In the genomic region with DNA sequence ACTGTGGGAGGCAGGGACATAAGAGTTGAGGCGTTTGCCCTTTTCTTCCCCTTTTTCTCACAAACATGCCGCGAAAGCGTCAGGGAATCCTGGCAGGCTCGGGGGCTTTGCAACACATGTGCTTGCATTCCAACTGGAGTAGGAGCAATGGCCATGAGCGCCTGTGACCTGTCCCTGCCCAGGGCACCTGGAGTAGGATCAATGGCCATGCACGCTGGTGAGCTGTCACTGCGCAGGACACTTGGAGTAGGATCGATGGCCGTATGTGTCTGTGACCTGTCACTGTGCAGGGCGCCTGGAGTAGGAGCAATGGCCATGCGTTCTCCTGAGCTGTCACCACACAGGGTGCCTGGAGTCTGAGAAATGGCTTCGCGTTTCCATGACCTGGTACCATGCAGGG, we compare ENCODE assay signal across 20 cellular contexts. TPM values are rescaled to one million over a fixed set of nuclear protein-coding genes. Genes with fewer than 3 reads are reported as not detected.
"Had no signal": no experiment of that assay in that cellular context is flagged by ENCODE, and none has a peak within 500 bp of the region (broad histone marks: within the 10 kb centered on the region; RNA-seq: fewer than 3 reads in every experiment).

No MANE protein-coding gene starts in this region.

RNA-seq across cellular contexts. Expression of a gene that starts 55.6 kb away (rescaled TPM):
- total RNA-seq: activated naive CD4-positive, alpha-beta T cell treated with anti-CD3 and anti-CD28 coated beads for 36 hours; activated naive CD4-positive, alpha-beta T cell treated with anti-CD3 and anti-CD28 coated beads, Interleukin-2, amount 50 U/mL, for 72 hours; activated naive CD8-positive, alpha-beta T cell treated with anti-CD3 and anti-CD28 coated beads for 36 hours; activated naive CD8-positive, alpha-beta T cell treated with anti-CD3 and anti-CD28 coated beads, Interleukin-2, amount 10 ng/mL, durations not matched to agents 7 days and 5 days; activated T-cell treated with anti-CD3 and anti-CD28 coated beads, Interleukin-2, amount 50 U/mL, for 4 hours; activated T-cell treated with anti-CD3 and anti-CD28 coated beads, Interleukin-2, amount 50 U/mL, for 72 hours; activated T-helper 1 cell treated with anti-CD3 and anti-CD28 coated beads, Interleukin-12 subunit alpha, Interleukin-12 subunit beta, Interleukin-2, Interleukin-4 antibody, amounts not matched to agents 30 ng/mL and 10 ng/mL and 1 ng/mL, durations not matched to agents 14 hours and 24 hours and 36 hours; activated T-helper 17 cell treated with anti-CD3 and anti-CD28 coated beads, Interleukin-2, amount 50 U/mL, for 72 hours; activated T-helper 2 cell treated with anti-CD3 and anti-CD28 coated beads, Interferon-gamma antibody, Interleukin-2, Interleukin-4, amounts not matched to agents 10 μg/mL and 5 μg/mL and 100 μg/mL, durations not matched to agents 14 hours and 24 hours and 36 hours; adrenal gland; aorta; ascending aorta; astrocyte; body of pancreas; breast epithelium; bronchial epithelial cell; cardiac muscle cell; cardiac septum; cerebellum had no signal
- polyA plus RNA-seq: adipose tissue, adrenal gland, aorta, cardiac muscle cell had no signal
